1 cellular context compared by ENCODE assay signal in genomic region chr13:107211073-107211472, GRCh38.
TF ChIP-seq lines count a peak whose summit lies in the region.

No MANE protein-coding gene starts in this region.

TF ChIP-seq in K562, 482 proteins besides CTCF, POLR2A, EP300 and RAD21 (continued from another document):
- no peak for TF ChIP-seq USF1 (CRISPR knock-in tag; IDR thresholded peaks at IDR 0.05)
- TF ChIP-seq MXI1 (IDR thresholded peaks at IDR 0.05; ENCODE audit: low read depth, low read length) = no peak
- no peak for TF ChIP-seq ZNF445 (CRISPR knock-in tag; IDR thresholded peaks at IDR 0.05; ENCODE audit: low read depth)
